23 cellular contexts compared by ENCODE assay signal in genomic region chr4:67697860-67698655, GRCh38. TPM values are rescaled to one million over a fixed set of nuclear protein-coding genes. Genes with fewer than 3 reads are reported as not detected.
DNase-seq lines count a peak whose midpoint lies in the region; ATAC-seq and TF ChIP-seq lines count a peak whose summit lies in the region.
"Had no signal": no experiment of that assay in that cellular context is flagged by ENCODE, and none has a peak within 500 bp of the region (broad histone marks: within the 10 kb centered on the region; RNA-seq: fewer than 3 reads in every experiment).

No MANE protein-coding gene starts in this region.

- no peak for TF ChIP-seq POLR2A in suprapubic skin (IDR thresholded peaks at IDR 0.05)

- H3K4me3 Mint-ChIP-seq in CD8-positive, alpha-beta memory T cell = peak overlapping the region in 1 of 7 donors; percentile 12
- no peak overlapping the region for H3K4me3 Mint-ChIP-seq in GM23338
- peak overlapping the region in 1 of 10 donors; percentile 34 for H3K4me3 Mint-ChIP-seq in naive thymus-derived CD8-positive, alpha-beta T cell
- H3K4me3 Mint-ChIP-seq: activated B cell treated with CpG ODN at 0.5 μM for 24 hours had no signal

- no peaks in the 10 kb centered on the region for H3K9me2 ChIP-seq in GM23338 (ENCODE audit: insufficient read depth)

- peaks cover 25% of the 10 kb centered on the region for H3K4me1 ChIP-seq in CD8-positive, alpha-beta memory T cell (ENCODE audit: insufficient read depth, low read length)
- H3K4me1 ChIP-seq in GM23338 (ENCODE audit: insufficient read depth) = no peaks in the 10 kb centered on the region; the same call in 1 of the 2 replicates
- H3K4me1 ChIP-seq in suprapubic skin = peaks cover 40% of the 10 kb centered on the region

- H3K27ac Mint-ChIP-seq in CD8-positive, alpha-beta memory T cell = peak overlapping the region in 6 of 8 donors; percentile 1 to 54 (median 36)
- 0 out of 2 replicates have a peak overlapping the region, but pooled peaks have one; percentile 6 for H3K27ac Mint-ChIP-seq in GM23338
- peak overlapping the region in 7 of 10 donors; percentile 0 to 60 (median 27) for H3K27ac Mint-ChIP-seq in naive thymus-derived CD8-positive, alpha-beta T cell
- H3K27ac Mint-ChIP-seq: activated B cell treated with CpG ODN at 0.5 μM for 24 hours had no signal

- POLR2A ChIA-PET in CD8-positive, alpha-beta memory T cell (lab: Charles Lee) = no interaction called here
- POLR2A ChIA-PET in naive thymus-derived CD8-positive, alpha-beta T cell (lab: Charles Lee) = no interaction called here

- H3K4me3 ChIP-seq in CD8-positive, alpha-beta memory T cell (ENCODE audit: low read length) = no peak overlapping the region
- H3K4me3 ChIP-seq in GM23338 = no peak overlapping the region
- H3K4me3 ChIP-seq in suprapubic skin = no peak overlapping the region
- H3K4me3 ChIP-seq: lung, skin epidermis had no signal

- no peak for ATAC-seq in GM23338
- no peak for ATAC-seq in naive thymus-derived CD8-positive, alpha-beta T cell

- H3K36me3 ChIP-seq in CD8-positive, alpha-beta memory T cell (ENCODE audit: insufficient read depth, low read length) = no peaks in the 10 kb centered on the region
- H3K36me3 ChIP-seq in GM23338 (ENCODE audit: insufficient read depth) = peaks cover 3% of the 10 kb centered on the region; the same call in 1 of the 2 replicates
- peaks cover 4% of the 10 kb centered on the region for H3K36me3 ChIP-seq in suprapubic skin

- TF ChIP-seq CTCF in GM23338 (conservative IDR thresholded peaks at IDR 0.05; ENCODE audit: low read depth in 2 of 2) = no peak
- TF ChIP-seq CTCF in suprapubic skin (IDR thresholded peaks at IDR 0.05) = no peak

- H3K27me3 ChIP-seq in CD8-positive, alpha-beta memory T cell (ENCODE audit: insufficient read depth, low read length, poor library complexity, severe bottlenecking) = no peaks in the 10 kb centered on the region
- H3K27me3 ChIP-seq in GM23338 (ENCODE audit: insufficient read depth) (no peaks in the 10 kb centered on the region), suprapubic skin (no peaks in the 10 kb centered on the region)

- no peaks in the 10 kb centered on the region for H3K9me3 Mint-ChIP-seq in CD8-positive, alpha-beta memory T cell
- no peaks in the 10 kb centered on the region for H3K9me3 Mint-ChIP-seq in GM23338
- peaks cover 0 to under 1% (median 0%) of the 10 kb centered on the region in 9 donors for H3K9me3 Mint-ChIP-seq in naive thymus-derived CD8-positive, alpha-beta T cell
- H3K9me3 Mint-ChIP-seq: activated B cell treated with CpG ODN at 0.5 μM for 24 hours, naive B cell had no signal

- no peaks in the 10 kb centered on the region for H4K20me1 ChIP-seq in GM23338 (replicated peaks; ENCODE audit: insufficient read depth)

- no peaks in the 10 kb centered on the region for H3K9me3 ChIP-seq in CD8-positive, alpha-beta memory T cell (ENCODE audit: low read length)
- H3K9me3 ChIP-seq in suprapubic skin = no peaks in the 10 kb centered on the region

- TF ChIP-seq EP300 in suprapubic skin (IDR thresholded peaks at IDR 0.05) = no peak

- H3K79me2 ChIP-seq in GM23338 (replicated peaks; ENCODE audit: insufficient read depth) = peaks cover 85% of the 10 kb centered on the region

- no peak overlapping the region for H2AFZ ChIP-seq in GM23338

- DNase-seq in CD8-positive, alpha-beta memory T cell = no peak
- DNase-seq in GM23338 (ENCODE audit: low spot score) = no peak
- peak; percentile 51 for DNase-seq in amniotic epithelial cell (ENCODE audit: low read depth)
- DNase-seq in naive thymus-derived CD8-positive, alpha-beta T cell = no peak
- DNase-seq in DMS114 treated with DMSO at 0.1 percent for 48 hours (lab: John Stamatoyannopoulos, UW; ENCODE audit: unreplicated experiment) = no peak
- DNase-seq in activated effector memory CD4-positive, alpha-beta T cell treated with Interleukin-2 at 50 U/mL for 16 hours = no peak
- DNase-seq in suprapubic skin (ENCODE audit: low spot score in 2 of 2) = no peak
- DNase-seq: activated B cell treated with CpG ODN at 0.5 μM for 24 hours; DMS53; effector CD8-positive, alpha-beta T cell; GOT3; naive B cell; NCI-H1048; NCI-H2029; Right ventricle myocardium superior; stimulated activated CD4-positive, alpha-beta T cell treated with anti-CD3 and anti-CD28 coated beads, Interleukin-2, amount 100 ng/mL, for 48 hours; T-helper 1 cell had no signal

- peak overlapping the region; percentile 2 for H3K27ac ChIP-seq in CD8-positive, alpha-beta memory T cell (ENCODE audit: low read depth, low read length)
- H3K27ac ChIP-seq in GM23338 (ENCODE audit: low read depth) = no peak overlapping the region
- H3K27ac ChIP-seq in suprapubic skin = no peak overlapping the region

- no peaks in the 10 kb centered on the region for H3F3A ChIP-seq in GM23338 (replicated peaks; ENCODE audit: low read depth)

- 77% methylated on average over 6 of the region's 6 CpGs for WGBS in suprapubic skin

- H3K27me3 Mint-ChIP-seq in CD8-positive, alpha-beta memory T cell = no peaks in the 10 kb centered on the region
- no peaks in the 10 kb centered on the region for H3K27me3 Mint-ChIP-seq in GM23338 (ENCODE audit: insufficient read depth, low read depth, poor library complexity)
- H3K27me3 Mint-ChIP-seq in naive thymus-derived CD8-positive, alpha-beta T cell = no peaks in the 10 kb centered on the region
- H3K27me3 Mint-ChIP-seq: activated B cell treated with CpG ODN at 0.5 μM for 24 hours, naive B cell had no signal

- no peak overlapping the region for H3K4me2 ChIP-seq in GM23338

- peaks cover 46 to 72% (median 69%) of the 10 kb centered on the region in 3 donors for H3K4me1 Mint-ChIP-seq in CD8-positive, alpha-beta memory T cell
- peaks cover 6% of the 10 kb centered on the region; the same call in 2 of the 3 replicates for H3K4me1 Mint-ChIP-seq in GM23338
- peaks cover 14 to 59% (median 52%) of the 10 kb centered on the region in 4 donors for H3K4me1 Mint-ChIP-seq in naive thymus-derived CD8-positive, alpha-beta T cell

- CTCF ChIA-PET in CD8-positive, alpha-beta memory T cell (lab: Charles Lee) = no interaction called here

- peaks cover 0 to 33% (median 5%) of the 10 kb centered on the region in 3 donors for H3K36me3 Mint-ChIP-seq in CD8-positive, alpha-beta memory T cell
- peaks cover 9% of the 10 kb centered on the region for H3K36me3 Mint-ChIP-seq in GM23338 (ENCODE audit: low read depth)
- peaks cover 5 to 28% (median 13%) of the 10 kb centered on the region in 3 donors for H3K36me3 Mint-ChIP-seq in naive thymus-derived CD8-positive, alpha-beta T cell

TF ChIP-seq in GM23338, 12 proteins besides CTCF, POLR2A, EP300 and RAD21 (continues in another document):
- TF ChIP-seq ZNF331 (CRISPR knock-in tag; IDR thresholded peaks at IDR 0.05; ENCODE audit: low read depth) = no peak

RNA-seq across cellular contexts. Expression of gene UBA6, which starts 2.9 kb away (rescaled TPM):
- 10 to 100 TPM; 69.6 to 71.6 TPM for total RNA-seq in CD8-positive, alpha-beta memory T cell
- 23.3 TPM for polyA plus RNA-seq in CD8-positive, alpha-beta memory T cell
- total RNA-seq in GM23338 (2014; rRNA removed; shearing (Covaris generic)) = 77.3 and 96.3 TPM in 2 replicates
- 15.0 and 17.6 TPM in 2 replicates for polyA plus RNA-seq in GM23338 (2016; fragmentation: Nextera tagmentation; extraction: Ambion mirVana)
- total RNA-seq in naive thymus-derived CD8-positive, alpha-beta T cell = 10 to 100 TPM; 46.4 to 52.9 TPM
- polyA plus RNA-seq in naive thymus-derived CD8-positive, alpha-beta T cell = 10 to 100 TPM; 18.2 to 19.5 (median 18.5) TPM
- total RNA-seq in suprapubic skin = 10 to 100 TPM; 49.4 to 81.9 (median 56.3) TPM

RNA-seq across cellular contexts. Expression of gene GNRHR, which starts 56.1 kb away (rescaled TPM):
- total RNA-seq in CD8-positive, alpha-beta memory T cell = not detected
- not detected for polyA plus RNA-seq in CD8-positive, alpha-beta memory T cell
- not detected in 2 replicates for total RNA-seq in GM23338 (2014; rRNA removed; shearing (Covaris generic))
- 0.10 TPM in 1 of 2 replicates, not detected in the other for polyA plus RNA-seq in GM23338 (2016; fragmentation: Nextera tagmentation; extraction: Ambion mirVana)
- not detected for total RNA-seq in naive thymus-derived CD8-positive, alpha-beta T cell
- not detected for polyA plus RNA-seq in naive thymus-derived CD8-positive, alpha-beta T cell
- total RNA-seq in suprapubic skin = not detected
- total RNA-seq: activated B cell treated with CpG ODN at 0.5 μM for 24 hours, cardiac septum, lung, posterior vena cava, Right ventricle myocardium superior had no signal
- polyA plus RNA-seq: adipose tissue, BJ, lung had no signal
